Comparison of ENCODE assay signal across 21 cellular contexts in the genomic region with DNA sequence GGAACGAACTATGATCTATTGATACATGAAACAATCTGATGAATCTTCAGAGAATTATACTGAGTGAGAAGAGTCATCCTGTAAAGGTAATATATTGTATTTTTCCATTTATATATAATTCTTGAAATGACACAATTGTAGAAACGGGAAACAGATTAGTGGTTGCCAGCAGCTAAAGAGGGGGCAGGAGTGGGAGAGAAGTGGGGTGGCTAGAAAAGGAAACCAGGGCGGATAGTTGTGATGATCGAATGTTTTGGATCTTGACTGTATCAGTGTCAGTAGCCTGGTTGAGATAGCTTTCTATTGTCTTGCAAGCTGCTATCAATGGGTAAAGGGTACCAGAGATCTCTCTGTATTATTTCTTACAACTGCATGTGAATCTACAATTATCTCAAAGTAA.
"Had no signal": no experiment of that assay in that cellular context is flagged by ENCODE, and none has a peak within 500 bp of the region (broad histone marks: within the 10 kb centered on the region; RNA-seq: fewer than 3 reads in every experiment).

No MANE protein-coding gene starts in this region.

- H3K4me1 ChIP-seq: SJSA1 had no signal

- H3K9me3 Mint-ChIP-seq: IgD-negative memory B cell had no signal

- H3K4me3 ChIP-seq: K562, SJSA1, SK-N-MC had no signal

- H3K36me3 ChIP-seq: SJSA1 had no signal

- H3K27ac Mint-ChIP-seq: IgD-negative memory B cell had no signal

- DNase-seq: Kasumi-1, MM.1S, NCI-H1092 treated with DMSO at 0.1 percent for 48 hours, NCI-H1436, NCI-H187, NCI-H2029, NCI-H2081 treated with DMSO at 0.1 percent for 48 hours, NCI-H2171, NCI-H226, NCI-H446, NCI-H510A, NCI-H524 treated with DMSO at 0.1 percent for 48 hours, NCI-H69, NCI-H774, Right ventricle myocardium superior, RPMI8226, SIG-M5 had no signal

- H3K9me3 ChIP-seq: SJSA1 had no signal

- ATAC-seq: K562 had no signal

- H3K4me3 Mint-ChIP-seq: IgD-negative memory B cell had no signal
